26 cellular contexts compared by ENCODE assay signal in the genomic region with DNA sequence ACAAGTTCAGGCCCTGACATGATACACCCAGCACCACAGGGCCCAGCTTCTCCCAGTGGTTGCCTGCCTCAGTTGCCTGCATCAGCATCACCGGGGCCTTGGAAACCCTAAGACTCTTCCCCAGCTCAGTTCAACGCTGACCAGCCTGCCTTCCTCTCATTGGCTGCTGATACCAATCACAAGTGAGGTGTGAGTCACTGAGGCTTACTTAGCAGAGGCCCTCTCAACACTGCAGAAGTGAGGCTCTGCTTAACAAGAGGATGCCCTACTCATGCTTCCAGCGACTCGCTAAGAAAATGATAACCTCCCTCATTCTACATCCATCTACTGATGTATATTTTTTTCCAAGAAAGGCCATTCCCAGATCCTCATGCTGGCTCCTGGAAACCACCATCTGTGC.
A peak's percentile ranks its signal among the peaks of the same experiment; 100 is the strongest.
DNase-seq lines count a peak whose midpoint lies in the region; ATAC-seq and TF ChIP-seq lines count a peak whose summit lies in the region.
"Had no signal": no experiment of that assay in that cellular context is flagged by ENCODE, and none has a peak within 500 bp of the region (broad histone marks: within the 10 kb centered on the region; RNA-seq: fewer than 3 reads in every experiment).

No MANE protein-coding gene starts in this region.

- H3K4me1 Mint-ChIP-seq in activated T-cell treated with anti-CD3 and anti-CD28 coated beads, Interleukin-2, amount 50 U/mL, for 72 hours (ENCODE audit: low read depth): peaks cover 6% of the 10 kb centered on the region
- H3K4me1 Mint-ChIP-seq in activated T-cell treated with anti-CD3 and anti-CD28 coated beads, Interleukin-2, amount 50 U/mL, for 24 hours (ENCODE audit: low read depth): no peaks in the 10 kb centered on the region
- H3K4me1 Mint-ChIP-seq in stimulated activated effector memory CD8-positive, alpha-beta T cell treated with anti-CD3 and anti-CD28 coated beads, Interleukin-12 subunit alpha, Interleukin-12 subunit beta, amount 100 ng/mL, for 72 hours: no peaks in the 10 kb centered on the region
- H3K4me1 Mint-ChIP-seq in T-cell: no peaks in the 10 kb centered on the region
- H3K4me1 Mint-ChIP-seq: activated CD4-positive, alpha-beta T cell treated with anti-CD3 and anti-CD28 coated beads, Interleukin-2, amount 10 ng/mL, durations not matched to agents 24 days and 14 days had no signal

- H3K27me3 Mint-ChIP-seq in activated T-cell treated with anti-CD3 and anti-CD28 coated beads, Interleukin-2, amount 50 U/mL, for 72 hours (ENCODE audit: low read depth): no peaks in the 10 kb centered on the region
- H3K27me3 Mint-ChIP-seq in activated T-cell treated with anti-CD3 and anti-CD28 coated beads, Interleukin-2, amount 50 U/mL, for 24 hours: no peaks in the 10 kb centered on the region
- no peaks in the 10 kb centered on the region for H3K27me3 Mint-ChIP-seq in T-cell
- H3K27me3 Mint-ChIP-seq: activated CD4-positive, alpha-beta T cell treated with anti-CD3 and anti-CD28 coated beads, Interleukin-2, amount 10 ng/mL, durations not matched to agents 24 days and 14 days; activated naive CD8-positive, alpha-beta T cell; stimulated activated naive CD8-positive, alpha-beta T cell treated with anti-CD3 and anti-CD28 coated beads, Interleukin-15, Interleukin-2, amounts not matched to agents 100 ng/mL and 50 ng/mL, for 24 hours had no signal

- H3K9me3 Mint-ChIP-seq in activated T-cell treated with anti-CD3 and anti-CD28 coated beads, Interleukin-2, amount 50 U/mL, for 72 hours: no peaks in the 10 kb centered on the region
- no peaks in the 10 kb centered on the region for H3K9me3 Mint-ChIP-seq in activated T-cell treated with anti-CD3 and anti-CD28 coated beads, Interleukin-2, amount 50 U/mL, for 24 hours
- no peaks in the 10 kb centered on the region for H3K9me3 Mint-ChIP-seq in stimulated activated effector memory CD8-positive, alpha-beta T cell treated with anti-CD3 and anti-CD28 coated beads, Interleukin-12 subunit alpha, Interleukin-12 subunit beta, amount 100 ng/mL, for 72 hours
- H3K9me3 Mint-ChIP-seq in T-cell: no peaks in the 10 kb centered on the region
- H3K9me3 Mint-ChIP-seq: activated CD4-positive, alpha-beta T cell treated with anti-CD3 and anti-CD28 coated beads, Interleukin-2, amount 10 ng/mL, durations not matched to agents 24 days and 14 days; activated T-helper 2 cell treated with anti-CD3 and anti-CD28 coated beads, Interferon-gamma antibody, Interleukin-2, Interleukin-4, amounts not matched to agents 10 μg/mL and 5 μg/mL and 100 μg/mL, durations not matched to agents 14 hours and 24 hours and 36 hours; mesothelial cell of epicardium; naive thymus-derived CD4-positive, alpha-beta T cell; stimulated activated naive CD8-positive, alpha-beta T cell treated with anti-CD3 and anti-CD28 coated beads, Interleukin-15, Interleukin-2, amounts not matched to agents 100 ng/mL and 50 ng/mL, for 24 hours had no signal

- DNase-seq in activated T-cell treated with anti-CD3 and anti-CD28 coated beads, Interleukin-2, amount 50 U/mL, for 72 hours: no peak
- no peak for DNase-seq in activated T-cell treated with anti-CD3 and anti-CD28 coated beads, Interleukin-2, amount 50 U/mL, for 24 hours
- DNase-seq in NCI-H226 (peak; percentile 38), foreskin keratinocyte (peak in 1 of 2 donors; percentile 44), DMS153 treated with DMSO at 0.1 percent for 48 hours (lab: John Stamatoyannopoulos, UW; ENCODE audit: unreplicated experiment) (no peak), T-cell (no peak), putamen (ENCODE audit: low spot score) (no peak)
- DNase-seq in stimulated activated effector memory CD8-positive, alpha-beta T cell treated with anti-CD3 and anti-CD28 coated beads, Interleukin-12 subunit alpha, Interleukin-12 subunit beta, amount 100 ng/mL, for 72 hours (ENCODE audit: low spot score in 2 of 2): no peak
- DNase-seq: activated CD4-positive, alpha-beta T cell treated with anti-CD3 and anti-CD28 coated beads, Interleukin-2, amount 10 ng/mL, durations not matched to agents 24 days and 14 days; cerebellar nuclear complex; DMS53; GF-D8; H9; left ventricle myocardium inferior; naive thymus-derived CD4-positive, alpha-beta T cell; NCI-H1105; NCI-H2029 treated with DMSO at 0.1 percent for 48 hours; PC-9; SHP77 treated with DMSO at 0.1 percent for 48 hours; T-helper 9 cell had no signal

- peaks cover 7% of the 10 kb centered on the region for H3K27me3 ChIP-seq in foreskin keratinocyte

- no peak overlapping the region for H3K4me3 Mint-ChIP-seq in activated T-cell treated with anti-CD3 and anti-CD28 coated beads, Interleukin-2, amount 50 U/mL, for 72 hours
- H3K4me3 Mint-ChIP-seq in activated T-cell treated with anti-CD3 and anti-CD28 coated beads, Interleukin-2, amount 50 U/mL, for 24 hours: no peak overlapping the region
- H3K4me3 Mint-ChIP-seq in stimulated activated effector memory CD8-positive, alpha-beta T cell treated with anti-CD3 and anti-CD28 coated beads, Interleukin-12 subunit alpha, Interleukin-12 subunit beta, amount 100 ng/mL, for 72 hours: no peak overlapping the region
- no peak overlapping the region for H3K4me3 Mint-ChIP-seq in T-cell
- H3K4me3 Mint-ChIP-seq: activated CD4-positive, alpha-beta T cell treated with anti-CD3 and anti-CD28 coated beads, Interleukin-2, amount 10 ng/mL, durations not matched to agents 24 days and 14 days; activated naive CD8-positive, alpha-beta T cell; H9; mesothelial cell of epicardium; naive thymus-derived CD4-positive, alpha-beta T cell; stimulated activated naive CD8-positive, alpha-beta T cell treated with anti-CD3 and anti-CD28 coated beads, Interleukin-15, Interleukin-2, amounts not matched to agents 100 ng/mL and 50 ng/mL, for 24 hours had no signal

- ATAC-seq in activated T-cell treated with anti-CD3 and anti-CD28 coated beads, Interleukin-2, amount 50 U/mL, for 72 hours (replicated peaks in 1 of 2): peak; percentile 59 to 76
- peak; percentile 60 for ATAC-seq in foreskin keratinocyte
- ATAC-seq in stimulated activated effector memory CD8-positive, alpha-beta T cell treated with anti-CD3 and anti-CD28 coated beads, Interleukin-12 subunit alpha, Interleukin-12 subunit beta, amount 100 ng/mL, for 72 hours: peak; percentile 48
- no peak for ATAC-seq in T-cell (replicated peaks in 1 of 4)
- ATAC-seq: naive thymus-derived CD4-positive, alpha-beta T cell had no signal

- H3K27ac Mint-ChIP-seq in activated T-cell treated with anti-CD3 and anti-CD28 coated beads, Interleukin-2, amount 50 U/mL, for 72 hours: no peak overlapping the region
- H3K27ac Mint-ChIP-seq in activated T-cell treated with anti-CD3 and anti-CD28 coated beads, Interleukin-2, amount 50 U/mL, for 24 hours: no peak overlapping the region
- no peak overlapping the region for H3K27ac Mint-ChIP-seq in stimulated activated effector memory CD8-positive, alpha-beta T cell treated with anti-CD3 and anti-CD28 coated beads, Interleukin-12 subunit alpha, Interleukin-12 subunit beta, amount 100 ng/mL, for 72 hours
- H3K27ac Mint-ChIP-seq in T-cell: no peak overlapping the region
- H3K27ac Mint-ChIP-seq: activated CD4-positive, alpha-beta T cell treated with anti-CD3 and anti-CD28 coated beads, Interleukin-2, amount 10 ng/mL, durations not matched to agents 24 days and 14 days; activated naive CD8-positive, alpha-beta T cell; activated T-helper 2 cell treated with anti-CD3 and anti-CD28 coated beads, Interferon-gamma antibody, Interleukin-2, Interleukin-4, amounts not matched to agents 10 μg/mL and 5 μg/mL and 100 μg/mL, durations not matched to agents 14 hours and 24 hours and 36 hours; mesothelial cell of epicardium; naive thymus-derived CD4-positive, alpha-beta T cell; stimulated activated naive CD8-positive, alpha-beta T cell treated with anti-CD3 and anti-CD28 coated beads, Interleukin-15, Interleukin-2, amounts not matched to agents 100 ng/mL and 50 ng/mL, for 24 hours had no signal

- TF ChIP-seq CTCF in foreskin keratinocyte (conservative IDR thresholded peaks at IDR 0.05): no peak

- POLR2A ChIA-PET in T-cell (lab: Charles Lee): no interaction called here

- peaks cover 10% of the 10 kb centered on the region for H3K4me1 ChIP-seq in foreskin keratinocyte
- H3K4me1 ChIP-seq: left ventricle myocardium inferior, prostate gland had no signal

- H3K27ac ChIP-seq in foreskin keratinocyte: no peak overlapping the region
- H3K27ac ChIP-seq: left ventricle myocardium inferior, PC-9, prostate gland, VCaP had no signal

- no peaks in the 10 kb centered on the region for H3K36me3 Mint-ChIP-seq in activated T-cell treated with anti-CD3 and anti-CD28 coated beads, Interleukin-2, amount 50 U/mL, for 72 hours (ENCODE audit: insufficient read depth in 2 of 2)
- no peaks in the 10 kb centered on the region for H3K36me3 Mint-ChIP-seq in activated T-cell treated with anti-CD3 and anti-CD28 coated beads, Interleukin-2, amount 50 U/mL, for 24 hours (ENCODE audit: low read depth)
- no peaks in the 10 kb centered on the region for H3K36me3 Mint-ChIP-seq in stimulated activated effector memory CD8-positive, alpha-beta T cell treated with anti-CD3 and anti-CD28 coated beads, Interleukin-12 subunit alpha, Interleukin-12 subunit beta, amount 100 ng/mL, for 72 hours
- H3K36me3 Mint-ChIP-seq in T-cell: peaks cover 32% of the 10 kb centered on the region
- H3K36me3 Mint-ChIP-seq: activated naive CD8-positive, alpha-beta T cell; mesothelial cell of epicardium had no signal

- CTCF ChIA-PET in T-cell (lab: Charles Lee): no interaction called here

Comparison
In these comparisons a context has a peak if more than half of its experiments do, and no peak if none do; other contexts are left out.
1. ATAC-seq: peak in activated T-cell treated with anti-CD3 and anti-CD28 coated beads, Interleukin-2, amount 50 U/mL, for 72 hours (2 of 2), foreskin keratinocyte (single experiment) and stimulated activated effector memory CD8-positive, alpha-beta T cell treated with anti-CD3 and anti-CD28 coated beads, Interleukin-12 subunit alpha, Interleukin-12 subunit beta, amount 100 ng/mL, for 72 hours (single experiment); none in T-cell (0 of 4).